Comparison of ENCODE assay signal across 1 cellular context in the genomic region with DNA sequence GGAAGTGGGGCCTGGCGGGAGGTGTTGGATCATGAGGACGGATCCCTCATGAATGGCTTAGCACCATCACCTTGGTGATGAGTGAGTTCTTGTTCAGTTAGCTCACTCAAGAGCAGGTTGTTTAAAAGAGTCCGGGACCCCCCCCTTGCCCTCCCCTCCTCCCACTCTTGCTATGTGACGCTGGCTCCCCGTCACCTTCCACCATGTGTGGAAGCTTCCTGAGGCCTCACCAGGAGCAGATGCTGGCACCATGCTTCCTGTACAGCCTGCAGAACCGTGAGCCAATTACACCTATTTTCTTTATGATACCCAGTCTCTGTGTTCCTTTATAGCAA.
TF ChIP-seq lines count a peak whose summit lies in the region.

No MANE protein-coding gene starts in this region.

TF ChIP-seq in H1, 55 proteins besides CTCF, POLR2A, EP300 and RAD21 (continued from another document):
- TF ChIP-seq BRCA1 (IDR thresholded peaks at IDR 0.05; ENCODE audit: low read depth, low read length) = no peak
- TF ChIP-seq SIRT6 (IDR thresholded peaks at IDR 0.05; ENCODE audit: low read length) = no peak
- TF ChIP-seq ATF3 (IDR thresholded peaks at IDR 0.05; ENCODE audit: insufficient read depth, low read depth, low read length) = no peak
- no peak for TF ChIP-seq TBP (IDR thresholded peaks at IDR 0.05; ENCODE audit: low read depth, low read length)
- TF ChIP-seq EZH2 (IDR thresholded peaks at IDR 0.05; ENCODE audit: low read depth, low read length, severe bottlenecking) = no peak
- TF ChIP-seq CHD1 (IDR thresholded peaks at IDR 0.05; ENCODE audit: low read depth, low read length) = no peak
- TF ChIP-seq BCL11A (IDR thresholded peaks at IDR 0.05; ENCODE audit: low read depth in 2 of 2, low read length in 2 of 2) = no peak
- TF ChIP-seq POU5F1 (IDR thresholded peaks at IDR 0.05; ENCODE audit: low read depth, low read length) = no peak
- no peak for TF ChIP-seq HDAC2 (IDR thresholded peaks at IDR 0.05; ENCODE audit: borderline replicate concordance in 1 of 2, low read depth in 2 of 2, low read length in 2 of 2)
- TF ChIP-seq HDAC6 (IDR thresholded peaks at IDR 0.05; ENCODE audit: low read depth, low read length) = no peak
- TF ChIP-seq, protein P1, sequence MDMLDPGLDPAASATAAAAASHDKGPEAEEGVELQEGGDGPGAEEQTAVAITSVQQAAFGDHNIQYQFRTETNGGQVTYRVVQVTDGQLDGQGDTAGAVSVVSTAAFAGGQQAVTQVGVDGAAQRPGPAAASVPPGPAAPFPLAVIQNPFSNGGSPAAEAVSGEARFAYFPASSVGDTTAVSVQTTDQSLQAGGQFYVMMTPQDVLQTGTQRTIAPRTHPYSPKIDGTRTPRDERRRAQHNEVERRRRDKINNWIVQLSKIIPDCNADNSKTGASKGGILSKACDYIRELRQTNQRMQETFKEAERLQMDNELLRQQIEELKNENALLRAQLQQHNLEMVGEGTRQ (IDR thresholded peaks at IDR 0.05; ENCODE audit: low read length) = no peak
TF ChIP-seq in H1: peak in this region for 0.
